ENCODE assay signal across 17 cellular contexts in the genomic region with DNA sequence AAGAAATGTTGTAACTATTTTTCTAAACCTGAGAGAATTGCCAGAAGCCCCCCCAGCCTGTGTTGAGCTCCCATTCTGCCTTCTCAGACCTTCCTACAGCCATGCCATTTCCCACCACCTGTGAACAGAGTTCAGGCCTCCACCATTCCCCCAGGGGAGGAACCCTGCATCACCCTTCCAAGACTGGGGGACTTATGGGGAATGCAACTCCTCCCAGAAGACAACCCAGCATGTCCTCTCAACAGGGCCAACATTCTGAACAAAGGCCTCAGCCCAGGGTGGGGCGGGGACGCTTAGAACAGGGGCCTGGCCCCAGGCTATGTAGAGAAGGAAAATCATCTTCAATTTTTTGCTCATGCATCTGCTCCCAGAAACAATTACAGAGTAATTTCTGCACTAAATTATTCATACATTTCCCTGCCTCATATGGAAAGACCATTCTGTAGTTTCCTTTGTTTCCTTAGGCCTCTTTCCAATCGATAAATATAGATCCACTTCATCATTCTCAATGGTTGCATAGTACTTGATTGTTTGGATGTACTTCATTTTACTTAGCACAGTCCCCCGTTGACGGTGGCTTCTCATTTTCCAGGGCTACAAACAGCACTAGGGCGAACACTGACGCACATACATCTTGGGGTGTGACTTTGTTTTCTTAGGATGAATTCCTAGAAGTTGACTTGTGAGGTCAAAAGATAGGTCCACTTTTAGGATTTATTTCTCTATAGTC. TPM values are rescaled to one million over a fixed set of nuclear protein-coding genes. Genes with fewer than 3 reads are reported as not detected.
DNase-seq lines count a peak whose midpoint lies in the region; ATAC-seq and TF ChIP-seq lines count a peak whose summit lies in the region.
"Had no signal": no experiment of that assay in that cellular context is flagged by ENCODE, and none has a peak within 500 bp of the region (broad histone marks: within the 10 kb centered on the region; RNA-seq: fewer than 3 reads in every experiment).

No MANE protein-coding gene starts in this region.

- no peak overlapping the region for H3K4me2 ChIP-seq in osteoblast (ENCODE audit: insufficient read depth, low read length)
- H3K4me2 ChIP-seq: hepatocyte had no signal

- no peaks in the 10 kb centered on the region for H3K79me2 ChIP-seq in osteoblast (ENCODE audit: insufficient read depth, low read length)
- H3K79me2 ChIP-seq: hepatocyte had no signal

- H3K9me3 Mint-ChIP-seq in dendritic cell treated with granulocyte-macrophage colony-stimulating factor and Interleukin-4, amounts not matched to agents 40 ng/mL and 50 ng/mL, for 4 days: no peaks in the 10 kb centered on the region
- H3K9me3 Mint-ChIP-seq in endothelial cell (ENCODE audit: unreplicated experiment): no peaks in the 10 kb centered on the region
- H3K9me3 Mint-ChIP-seq: stimulated activated naive CD8-positive, alpha-beta T cell treated with anti-CD3 and anti-CD28 coated beads, Interleukin-15, amount 100 ng/mL, for 72 hours had no signal

- H3K27ac ChIP-seq in osteoblast (ENCODE audit: low read depth, low read length): peak overlapping the region; percentile 70
- H3K27ac ChIP-seq: hepatocyte, sigmoid colon had no signal

- no peaks in the 10 kb centered on the region for H3K9me3 ChIP-seq in osteoblast (ENCODE audit: low read depth, low read length)
- H3K9me3 ChIP-seq in mucosa of descending colon: no peaks in the 10 kb centered on the region
- H3K9me3 ChIP-seq: sigmoid colon had no signal

- no peak overlapping the region for H2AFZ ChIP-seq in osteoblast (ENCODE audit: low read length)
- H2AFZ ChIP-seq: hepatocyte had no signal

- intact Hi-C loops in dendritic cell treated with granulocyte-macrophage colony-stimulating factor and Interleukin-4, amounts not matched to agents 40 ng/mL and 50 ng/mL, for 4 days (cut with micrococcal nuclease): no loop called here
- intact Hi-C loops in mucosa of descending colon (cut with DNase I, micrococcal nuclease): no loop called here

- peak overlapping the region; percentile 36 for H3K27ac Mint-ChIP-seq in dendritic cell treated with granulocyte-macrophage colony-stimulating factor and Interleukin-4, amounts not matched to agents 40 ng/mL and 50 ng/mL, for 4 days
- no peak overlapping the region for H3K27ac Mint-ChIP-seq in endothelial cell (ENCODE audit: unreplicated experiment)

- H3K27me3 Mint-ChIP-seq in dendritic cell treated with granulocyte-macrophage colony-stimulating factor and Interleukin-4, amounts not matched to agents 40 ng/mL and 50 ng/mL, for 4 days: peaks cover 1% of the 10 kb centered on the region
- H3K27me3 Mint-ChIP-seq in endothelial cell (ENCODE audit: unreplicated experiment): peaks cover 14% of the 10 kb centered on the region
- H3K27me3 Mint-ChIP-seq: stimulated activated naive CD8-positive, alpha-beta T cell treated with anti-CD3 and anti-CD28 coated beads, Interleukin-15, amount 100 ng/mL, for 72 hours had no signal

- H3K4me1 ChIP-seq in osteoblast (ENCODE audit: insufficient read depth, low read length) (peaks cover 65% of the 10 kb centered on the region), mucosa of descending colon (ENCODE audit: low read depth) (no peaks in the 10 kb centered on the region)

- H3K36me3 ChIP-seq in osteoblast (ENCODE audit: insufficient read depth, low read length): peaks cover 3% of the 10 kb centered on the region
- H3K36me3 ChIP-seq in mucosa of descending colon (ENCODE audit: low read depth): no peaks in the 10 kb centered on the region
- H3K36me3 ChIP-seq: sigmoid colon had no signal

- H3K4me1 Mint-ChIP-seq in dendritic cell treated with granulocyte-macrophage colony-stimulating factor and Interleukin-4, amounts not matched to agents 40 ng/mL and 50 ng/mL, for 4 days (ENCODE audit: low read depth): peaks cover 16% of the 10 kb centered on the region
- peaks cover 24% of the 10 kb centered on the region for H3K4me1 Mint-ChIP-seq in endothelial cell (ENCODE audit: unreplicated experiment)
- H3K4me1 Mint-ChIP-seq: stimulated activated naive CD8-positive, alpha-beta T cell treated with anti-CD3 and anti-CD28 coated beads, Interleukin-15, amount 100 ng/mL, for 72 hours had no signal

- DNase-seq in COR-L47 (lab: John Stamatoyannopoulos, UW): peak; percentile 81
- peak; percentile 4 for DNase-seq in NCI-H2081 treated with DMSO at 0.1 percent for 48 hours (lab: John Stamatoyannopoulos, UW)
- peak; percentile 77 for DNase-seq in osteoblast (ENCODE audit: insufficient read length, low spot score, missing footprints)
- DNase-seq in mucosa of descending colon: no peak
- DNase-seq in endothelial cell (ENCODE audit: low spot score): no peak
- DNase-seq: AML-193; kidney; NCI-H1694; NCI-H510A; nucleus accumbens; sigmoid colon; stimulated activated naive CD8-positive, alpha-beta T cell treated with anti-CD3 and anti-CD28 coated beads, Interleukin-15, amount 100 ng/mL, for 72 hours had no signal

- ATAC-seq in mucosa of descending colon: no peak
- ATAC-seq in HG02970 (IDR thresholded peaks at IDR 0.05; ENCODE audit: low FRiP score, unreplicated experiment): no peak
- no peak for ATAC-seq in GM18502 (IDR thresholded peaks at IDR 0.05; ENCODE audit: poor library complexity, unreplicated experiment)
- ATAC-seq: activated CD4-positive, CD25-positive, alpha-beta regulatory T cell treated with anti-CD3 and anti-CD28 coated beads, Interleukin-2, amount 50 U/mL, for 24 hours had no signal

- H3K4me3 ChIP-seq in osteoblast (ENCODE audit: insufficient read depth, low read length) (no peak overlapping the region), mucosa of descending colon (no peak overlapping the region)
- H3K4me3 ChIP-seq: hepatocyte, sigmoid colon had no signal

- no peaks in the 10 kb centered on the region for H3K27me3 ChIP-seq in osteoblast (ENCODE audit: insufficient read depth, low read length)
- H3K27me3 ChIP-seq: hepatocyte, sigmoid colon had no signal

- no peak overlapping the region for H3K4me3 Mint-ChIP-seq in dendritic cell treated with granulocyte-macrophage colony-stimulating factor and Interleukin-4, amounts not matched to agents 40 ng/mL and 50 ng/mL, for 4 days
- H3K4me3 Mint-ChIP-seq in endothelial cell (ENCODE audit: unreplicated experiment): no peak overlapping the region
- H3K4me3 Mint-ChIP-seq: stimulated activated naive CD8-positive, alpha-beta T cell treated with anti-CD3 and anti-CD28 coated beads, Interleukin-15, amount 100 ng/mL, for 72 hours had no signal

- H3K36me3 Mint-ChIP-seq in dendritic cell treated with granulocyte-macrophage colony-stimulating factor and Interleukin-4, amounts not matched to agents 40 ng/mL and 50 ng/mL, for 4 days (ENCODE audit: low read depth): peaks cover 19% of the 10 kb centered on the region
- no peaks in the 10 kb centered on the region for H3K36me3 Mint-ChIP-seq in endothelial cell (ENCODE audit: low read depth, unreplicated experiment)

- TF ChIP-seq CTCF in osteoblast (IDR thresholded peaks at IDR 0.05; ENCODE audit: extremely low read depth, low read depth, low read length): no peak
- TF ChIP-seq CTCF in mucosa of descending colon (IDR thresholded peaks at IDR 0.05): no peak
- TF ChIP-seq CTCF in endothelial cell (IDR thresholded peaks at IDR 0.05; ENCODE audit: unreplicated experiment): no peak

- no peaks in the 10 kb centered on the region for H4K20me1 ChIP-seq in osteoblast (ENCODE audit: insufficient read depth, low read length)

RNA-seq across cellular contexts. Expression of a gene that starts 27.1 kb away (rescaled TPM):
- 31.1 and 31.8 TPM in 2 replicates for total RNA-seq in osteoblast
- total RNA-seq in mucosa of descending colon: 10 to 100 TPM; 15.5 to 23.6 (median 17.1) TPM
- 23.7 TPM for total RNA-seq in endothelial cell (ENCODE audit: unreplicated experiment)

Comparison
In these comparisons a context has a peak if more than half of its experiments do, and no peak if none do; other contexts are left out.
1. DNase-seq: peak in COR-L47 (single experiment), NCI-H2081 treated with DMSO at 0.1 percent for 48 hours (single experiment) and osteoblast (single experiment); none in mucosa of descending colon (0 of 3) and endothelial cell (single experiment).